ENCODE assay signal across 20 cellular contexts in genomic region chr2:107383706-107384105, GRCh38.
"Had no signal": no experiment of that assay in that cellular context is flagged by ENCODE, and none has a peak within 500 bp of the region (broad histone marks: within the 10 kb centered on the region; RNA-seq: fewer than 3 reads in every experiment).

No MANE protein-coding gene starts in this region.

- DNase-seq: activated CD4-positive, alpha-beta T cell treated with anti-CD3 and anti-CD28 coated beads for 48 hours; activated CD4-positive, alpha-beta T cell treated with anti-CD3 and anti-CD28 coated beads, Interleukin-2, amount 50 U/mL, for 48 hours; activated CD8-positive, alpha-beta memory T cell treated with anti-CD3 and anti-CD28 coated beads for 24 hours; activated effector memory CD4-positive, alpha-beta T cell treated with Interleukin-2 at 50 U/mL for 16 hours; activated naive CD4-positive, alpha-beta T cell treated with Interleukin-2 at 50 U/mL for 16 hours; adrenal gland; caudate nucleus; endodermal cell; foreskin fibroblast; heart left ventricle; immature natural killer cell; midbrain; sigmoid colon; stimulated activated CD4-positive, alpha-beta T cell treated with anti-CD3 and anti-CD28 coated beads, Interleukin-1b, Interleukin-23, amount 100 ng/mL, for 48 hours; stimulated activated CD4-positive, alpha-beta T cell treated with anti-CD3 and anti-CD28 coated beads, Interleukin-4, amount 100 ng/mL, for 4 hours; stimulated activated CD8-positive, alpha-beta memory T cell treated with anti-CD3 and anti-CD28 coated beads, Interleukin-4, amount 100 ng/mL, for 48 hours; stimulated activated naive CD8-positive, alpha-beta T cell treated with anti-CD3 and anti-CD28 coated beads, Interleukin-15, amount 100 ng/mL, for 72 hours; substantia nigra; T-helper 9 cell; WERI-Rb-1 had no signal
